Comparison of ENCODE assay signal across 15 cellular contexts in the genomic region with DNA sequence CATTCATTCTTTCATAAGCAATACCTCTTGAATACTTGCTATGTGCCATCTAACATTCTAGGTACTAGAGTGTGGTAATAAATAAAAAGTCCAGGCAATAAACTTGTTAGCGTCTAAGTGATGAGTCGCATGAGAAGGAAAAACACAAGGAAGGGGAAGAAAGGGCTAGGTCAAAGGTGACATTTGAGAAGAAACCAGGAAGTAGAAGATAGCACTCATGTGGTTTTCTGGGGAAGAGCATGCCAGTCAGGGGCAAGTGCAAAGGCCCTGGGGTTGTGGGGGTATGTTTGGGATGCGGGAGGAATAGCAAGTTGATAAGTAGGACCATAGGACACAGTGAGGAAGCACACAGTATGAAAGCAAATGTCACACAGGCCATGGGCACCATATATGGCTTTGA.
A peak's percentile ranks its signal among the peaks of the same experiment; 100 is the strongest.
DNase-seq lines count a peak whose midpoint lies in the region; ATAC-seq and TF ChIP-seq lines count a peak whose summit lies in the region.
"Had no signal": no experiment of that assay in that cellular context is flagged by ENCODE, and none has a peak within 500 bp of the region (broad histone marks: within the 10 kb centered on the region; RNA-seq: fewer than 3 reads in every experiment).

No MANE protein-coding gene starts in this region.

- peaks cover 33% of the 10 kb centered on the region for H3K36me3 Mint-ChIP-seq in activated naive CD8-positive, alpha-beta T cell treated with anti-CD3 and anti-CD28 coated beads, Interleukin-2, amount 50 U/mL, for 24 hours (ENCODE audit: low read depth)
- peaks cover 14% of the 10 kb centered on the region for H3K36me3 Mint-ChIP-seq in activated naive CD8-positive, alpha-beta T cell treated with anti-CD3 and anti-CD28 coated beads for 36 hours

- H3K27ac Mint-ChIP-seq in activated naive CD8-positive, alpha-beta T cell treated with anti-CD3 and anti-CD28 coated beads, Interleukin-2, amount 50 U/mL, for 24 hours, result peak overlapping the region; percentile 6
- no peak overlapping the region for H3K27ac Mint-ChIP-seq in activated naive CD8-positive, alpha-beta T cell treated with anti-CD3 and anti-CD28 coated beads for 36 hours

- H3K4me3 Mint-ChIP-seq in activated naive CD8-positive, alpha-beta T cell treated with anti-CD3 and anti-CD28 coated beads, Interleukin-2, amount 50 U/mL, for 24 hours, result no peak overlapping the region
- H3K4me3 Mint-ChIP-seq in activated naive CD8-positive, alpha-beta T cell treated with anti-CD3 and anti-CD28 coated beads for 36 hours, result no peak overlapping the region

- H3K4me3 ChIP-seq in RWPE2 (ENCODE audit: severe bottlenecking) (no peak overlapping the region), fibroblast of mammary gland (ENCODE audit: control insufficient read depth, low read depth, low read length) (no peak overlapping the region)
- H3K4me3 ChIP-seq: PC-9 had no signal

- H3K9me3 Mint-ChIP-seq in activated naive CD8-positive, alpha-beta T cell treated with anti-CD3 and anti-CD28 coated beads, Interleukin-2, amount 50 U/mL, for 24 hours, result peaks cover 5% of the 10 kb centered on the region
- H3K9me3 Mint-ChIP-seq in activated naive CD8-positive, alpha-beta T cell treated with anti-CD3 and anti-CD28 coated beads for 36 hours, result peaks cover 1% of the 10 kb centered on the region

- H3K9me3 ChIP-seq in RWPE2 (ENCODE audit: severe bottlenecking), result no peaks in the 10 kb centered on the region

- no peak for ATAC-seq in activated naive CD8-positive, alpha-beta T cell treated with anti-CD3 and anti-CD28 coated beads, Interleukin-2, amount 50 U/mL, for 24 hours
- ATAC-seq in RWPE2 (ENCODE audit: low read depth), result peak; percentile 20; the same call in 1 of the 3 replicates

- no peak overlapping the region for H3K27ac ChIP-seq in RWPE2 (ENCODE audit: poor library complexity, severe bottlenecking)
- H3K27ac ChIP-seq: C4-2B, PC-9 had no signal

- no peaks in the 10 kb centered on the region for H3K27me3 Mint-ChIP-seq in activated naive CD8-positive, alpha-beta T cell treated with anti-CD3 and anti-CD28 coated beads, Interleukin-2, amount 50 U/mL, for 24 hours
- H3K27me3 Mint-ChIP-seq in activated naive CD8-positive, alpha-beta T cell treated with anti-CD3 and anti-CD28 coated beads for 36 hours, result no peaks in the 10 kb centered on the region

- no peaks in the 10 kb centered on the region for H3K27me3 ChIP-seq in RWPE2 (ENCODE audit: insufficient read depth, poor library complexity, severe bottlenecking)

- DNase-seq in activated naive CD8-positive, alpha-beta T cell treated with anti-CD3 and anti-CD28 coated beads, Interleukin-2, amount 50 U/mL, for 24 hours, result no peak
- DNase-seq in activated naive CD8-positive, alpha-beta T cell treated with anti-CD3 and anti-CD28 coated beads for 36 hours, result no peak
- no peak for DNase-seq in RWPE2 (ENCODE audit: low spot score)
- DNase-seq in fibroblast of mammary gland (ENCODE audit: low read depth), result peak; percentile 64
- DNase-seq in stimulated activated CD4-positive, alpha-beta T cell treated with anti-CD3 and anti-CD28 coated beads, Interleukin-2, amount 100 ng/mL, for 24 hours, result no peak
- no peak for DNase-seq in NCI-H1436 (lab: John Stamatoyannopoulos, UW)
- DNase-seq in NCI-H128 (lab: John Stamatoyannopoulos, UW; ENCODE audit: unreplicated experiment), result no peak
- no peak for DNase-seq in AML-193 (lab: John Stamatoyannopoulos, UW)
- DNase-seq: COR-L47, DMS153, NCI-H1417 treated with DMSO at 0.1 percent for 48 hours, NCI-H2081 treated with DMSO at 0.1 percent for 48 hours, NCI-H345 had no signal

- TF ChIP-seq CTCF in RWPE2 (IDR thresholded peaks at IDR 0.05; ENCODE audit: poor library complexity, severe bottlenecking) (no peak), fibroblast of mammary gland (conservative IDR thresholded peaks at IDR 0.05; ENCODE audit: control insufficient read depth, insufficient read depth, low read depth, low read length) (no peak)

- H3K4me1 ChIP-seq in RWPE2 (ENCODE audit: insufficient read depth, poor library complexity, severe bottlenecking), result no peaks in the 10 kb centered on the region

- H3K4me1 Mint-ChIP-seq in activated naive CD8-positive, alpha-beta T cell treated with anti-CD3 and anti-CD28 coated beads, Interleukin-2, amount 50 U/mL, for 24 hours, result peaks cover 18% of the 10 kb centered on the region
- no peaks in the 10 kb centered on the region for H3K4me1 Mint-ChIP-seq in activated naive CD8-positive, alpha-beta T cell treated with anti-CD3 and anti-CD28 coated beads for 36 hours

- H3K36me3 ChIP-seq in RWPE2 (ENCODE audit: low read depth), result peaks cover 7% of the 10 kb centered on the region; the same call in 1 of the 2 replicates
